In the genomic region with DNA sequence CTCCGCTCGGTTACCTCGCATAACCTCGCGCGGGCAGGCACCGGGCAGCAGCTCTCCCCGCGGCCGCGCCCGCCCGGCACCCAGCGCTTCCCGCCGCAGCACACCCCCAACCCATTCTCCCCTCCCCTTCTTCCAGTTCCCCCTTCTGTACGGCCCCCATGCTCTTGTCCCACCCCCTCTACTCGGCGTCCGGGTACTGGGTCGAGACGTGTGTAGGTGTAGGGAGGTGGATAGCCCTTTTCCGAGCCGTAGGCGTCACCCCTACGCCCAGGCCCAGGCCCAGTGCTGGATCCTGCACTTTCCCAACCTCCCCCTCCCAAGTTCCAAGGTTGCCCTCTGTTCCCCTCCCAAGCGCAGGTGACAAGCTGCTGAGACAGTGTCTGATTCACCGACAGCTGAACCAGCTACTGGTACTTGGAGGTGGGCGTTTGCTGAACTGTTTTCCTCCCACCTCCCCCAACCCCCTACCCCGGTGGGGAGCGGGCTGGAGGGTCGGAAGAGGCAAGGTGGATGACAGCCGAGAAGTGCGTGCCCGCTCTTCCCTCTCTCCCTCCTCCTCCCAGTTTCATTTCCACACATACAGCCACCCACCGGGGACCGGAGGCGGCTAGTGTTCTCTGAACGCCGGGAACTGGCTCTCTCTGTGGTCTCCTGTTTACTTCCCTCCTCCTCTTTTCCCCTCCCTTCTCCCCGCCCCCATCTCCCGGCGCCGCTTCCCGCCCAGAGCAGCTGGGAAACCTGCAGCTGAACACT, we compare ENCODE assay signal across 1 cellular context.
TF ChIP-seq lines count a peak whose summit lies in the region.

No MANE protein-coding gene starts in this region.

TF ChIP-seq in HepG2, 621 proteins besides CTCF, POLR2A, EP300 and RAD21 (continued from another document and continues in another):
- TF ChIP-seq, protein P1, sequence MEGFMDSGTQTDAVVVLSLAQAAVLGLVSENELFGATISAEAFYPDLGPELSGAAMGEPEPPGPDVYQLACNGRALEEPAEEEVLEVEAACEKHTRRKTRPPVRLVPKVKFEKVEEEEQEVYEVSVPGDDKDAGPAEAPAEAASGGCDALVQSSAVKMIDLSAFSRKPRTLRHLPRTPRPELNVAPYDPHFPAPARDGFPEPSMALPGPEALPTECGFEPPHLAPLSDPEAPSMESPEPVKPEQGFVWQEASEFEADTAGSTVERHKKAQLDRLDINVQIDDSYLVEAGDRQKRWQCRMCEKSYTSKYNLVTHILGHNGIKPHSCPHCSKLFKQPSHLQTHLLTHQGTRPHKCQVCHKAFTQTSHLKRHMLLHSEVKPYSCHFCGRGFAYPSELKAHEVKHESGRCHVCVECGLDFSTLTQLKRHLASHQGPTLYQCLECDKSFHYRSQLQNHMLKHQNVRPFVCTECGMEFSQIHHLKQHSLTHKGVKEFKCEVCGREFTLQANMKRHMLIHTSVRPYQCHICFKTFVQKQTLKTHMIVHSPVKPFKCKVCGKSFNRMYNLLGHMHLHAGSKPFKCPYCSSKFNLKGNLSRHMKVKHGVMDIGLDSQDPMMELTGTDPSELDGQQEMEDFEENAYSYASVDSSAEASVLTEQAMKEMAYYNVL (CRISPR knock-in tag; IDR thresholded peaks at IDR 0.05; ENCODE audit: borderline replicate concordance) = peak; percentile 40; the same call in 1 of the 2 replicates
- no peak for TF ChIP-seq CENPT (CRISPR knock-in tag; IDR thresholded peaks at IDR 0.05; ENCODE audit: low read depth)
- TF ChIP-seq ERF (CRISPR knock-in tag; IDR thresholded peaks at IDR 0.05) = peak; percentile 16; the same call in 1 of the 2 replicates
- TF ChIP-seq ZNF891 (CRISPR knock-in tag; IDR thresholded peaks at IDR 0.05) = 0 out of 2 replicates have a peak, but pooled peaks have one; percentile 60
- TF ChIP-seq MEIS2 (CRISPR knock-in tag; IDR thresholded peaks at IDR 0.05) = peak; percentile 6; the same call in 1 of the 2 replicates
- TF ChIP-seq ZNF816 (CRISPR knock-in tag; IDR thresholded peaks at IDR 0.05; ENCODE audit: borderline replicate concordance) = peak; percentile 34; the same call in 1 of the 2 replicates
- TF ChIP-seq, protein P2, sequence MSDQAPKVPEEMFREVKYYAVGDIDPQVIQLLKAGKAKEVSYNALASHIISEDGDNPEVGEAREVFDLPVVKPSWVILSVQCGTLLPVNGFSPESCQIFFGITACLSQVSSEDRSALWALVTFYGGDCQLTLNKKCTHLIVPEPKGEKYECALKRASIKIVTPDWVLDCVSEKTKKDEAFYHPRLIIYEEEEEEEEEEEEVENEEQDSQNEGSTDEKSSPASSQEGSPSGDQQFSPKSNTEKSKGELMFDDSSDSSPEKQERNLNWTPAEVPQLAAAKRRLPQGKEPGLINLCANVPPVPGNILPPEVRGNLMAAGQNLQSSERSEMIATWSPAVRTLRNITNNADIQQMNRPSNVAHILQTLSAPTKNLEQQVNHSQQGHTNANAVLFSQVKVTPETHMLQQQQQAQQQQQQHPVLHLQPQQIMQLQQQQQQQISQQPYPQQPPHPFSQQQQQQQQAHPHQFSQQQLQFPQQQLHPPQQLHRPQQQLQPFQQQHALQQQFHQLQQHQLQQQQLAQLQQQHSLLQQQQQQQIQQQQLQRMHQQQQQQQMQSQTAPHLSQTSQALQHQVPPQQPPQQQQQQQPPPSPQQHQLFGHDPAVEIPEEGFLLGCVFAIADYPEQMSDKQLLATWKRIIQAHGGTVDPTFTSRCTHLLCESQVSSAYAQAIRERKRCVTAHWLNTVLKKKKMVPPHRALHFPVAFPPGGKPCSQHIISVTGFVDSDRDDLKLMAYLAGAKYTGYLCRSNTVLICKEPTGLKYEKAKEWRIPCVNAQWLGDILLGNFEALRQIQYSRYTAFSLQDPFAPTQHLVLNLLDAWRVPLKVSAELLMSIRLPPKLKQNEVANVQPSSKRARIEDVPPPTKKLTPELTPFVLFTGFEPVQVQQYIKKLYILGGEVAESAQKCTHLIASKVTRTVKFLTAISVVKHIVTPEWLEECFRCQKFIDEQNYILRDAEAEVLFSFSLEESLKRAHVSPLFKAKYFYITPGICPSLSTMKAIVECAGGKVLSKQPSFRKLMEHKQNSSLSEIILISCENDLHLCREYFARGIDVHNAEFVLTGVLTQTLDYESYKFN (CRISPR knock-in tag; conservative IDR thresholded peaks at IDR 0.05) = peak; percentile 62
- TF ChIP-seq ARID5B (CRISPR knock-in tag; IDR thresholded peaks at IDR 0.05) = peak; percentile 70; the same call in 1 of the 2 replicates
- peak; percentile 48 for TF ChIP-seq SPEN (CRISPR knock-in tag; IDR thresholded peaks at IDR 0.05; ENCODE audit: low read depth)
- no peak for TF ChIP-seq FOXA1 (IDR thresholded peaks at IDR 0.05)
- peak; percentile 79 for TF ChIP-seq FOXA1 (CRISPR knock-in tag; IDR thresholded peaks at IDR 0.05)
- TF ChIP-seq ZNF329 (CRISPR knock-in tag; IDR thresholded peaks at IDR 0.05; ENCODE audit: low read depth) = 0 out of 2 replicates have a peak, but pooled peaks have one; percentile 2
- 0 out of 2 replicates have a peak, but pooled peaks have one; percentile 19 for TF ChIP-seq ZKSCAN8 (CRISPR knock-in tag; IDR thresholded peaks at IDR 0.05; ENCODE audit: borderline replicate concordance)
- peak; percentile 45; the same call in 1 of the 2 replicates for TF ChIP-seq DPF2 (CRISPR knock-in tag; IDR thresholded peaks at IDR 0.05; ENCODE audit: borderline replicate concordance, low read depth)
- TF ChIP-seq, protein P3, sequence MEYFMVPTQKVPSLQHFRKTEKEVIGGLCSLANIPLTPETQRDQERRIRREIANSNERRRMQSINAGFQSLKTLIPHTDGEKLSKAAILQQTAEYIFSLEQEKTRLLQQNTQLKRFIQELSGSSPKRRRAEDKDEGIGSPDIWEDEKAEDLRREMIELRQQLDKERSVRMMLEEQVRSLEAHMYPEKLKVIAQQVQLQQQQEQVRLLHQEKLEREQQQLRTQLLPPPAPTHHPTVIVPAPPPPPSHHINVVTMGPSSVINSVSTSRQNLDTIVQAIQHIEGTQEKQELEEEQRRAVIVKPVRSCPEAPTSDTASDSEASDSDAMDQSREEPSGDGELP (IDR thresholded peaks at IDR 0.05; ENCODE audit: borderline replicate concordance, low read depth) = peak; percentile 88; the same call in 1 of the 2 replicates
- no peak for TF ChIP-seq ZNF225 (CRISPR knock-in tag; IDR thresholded peaks at IDR 0.05)
- no peak; the same call in 1 of the 2 replicates for TF ChIP-seq KDM2A (CRISPR knock-in tag; IDR thresholded peaks at IDR 0.05; ENCODE audit: borderline replicate concordance, low read depth)
- TF ChIP-seq KAT7 (CRISPR knock-in tag; IDR thresholded peaks at IDR 0.05; ENCODE audit: borderline replicate concordance) = peak; percentile 72; the same call in 1 of the 2 replicates
- TF ChIP-seq ZBTB8A (CRISPR knock-in tag; IDR thresholded peaks at IDR 0.05; ENCODE audit: borderline replicate concordance, low read depth) = no peak
- TF ChIP-seq ZNF652 (CRISPR knock-in tag; IDR thresholded peaks at IDR 0.05; ENCODE audit: borderline replicate concordance, low read depth) = 0 out of 2 replicates have a peak, but pooled peaks have one; percentile 22
- peak; percentile 80 for TF ChIP-seq BCL6 (CRISPR knock-in tag; IDR thresholded peaks at IDR 0.05)
- TF ChIP-seq RXRB (CRISPR knock-in tag; IDR thresholded peaks at IDR 0.05; ENCODE audit: borderline replicate concordance) = peak; percentile 98
- 0 out of 2 replicates have a peak, but pooled peaks have one; percentile 22 for TF ChIP-seq ZBTB26 (CRISPR knock-in tag; IDR thresholded peaks at IDR 0.05; ENCODE audit: borderline replicate concordance)
- TF ChIP-seq, protein P4, sequence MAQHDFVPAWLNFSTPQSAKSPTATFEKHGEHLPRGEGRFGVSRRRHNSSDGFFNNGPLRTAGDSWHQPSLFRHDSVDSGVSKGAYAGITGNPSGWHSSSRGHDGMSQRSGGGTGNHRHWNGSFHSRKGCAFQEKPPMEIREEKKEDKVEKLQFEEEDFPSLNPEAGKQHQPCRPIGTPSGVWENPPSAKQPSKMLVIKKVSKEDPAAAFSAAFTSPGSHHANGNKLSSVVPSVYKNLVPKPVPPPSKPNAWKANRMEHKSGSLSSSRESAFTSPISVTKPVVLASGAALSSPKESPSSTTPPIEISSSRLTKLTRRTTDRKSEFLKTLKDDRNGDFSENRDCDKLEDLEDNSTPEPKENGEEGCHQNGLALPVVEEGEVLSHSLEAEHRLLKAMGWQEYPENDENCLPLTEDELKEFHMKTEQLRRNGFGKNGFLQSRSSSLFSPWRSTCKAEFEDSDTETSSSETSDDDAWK (CRISPR knock-in tag; IDR thresholded peaks at IDR 0.05) = no peak
- TF ChIP-seq RBM39 (IDR thresholded peaks at IDR 0.05; ENCODE audit: low read depth, low read length, poor library complexity, severe bottlenecking) = peak; percentile 82
- no peak; the same call in 1 of the 2 replicates for TF ChIP-seq ARID2 (CRISPR knock-in tag; IDR thresholded peaks at IDR 0.05; ENCODE audit: borderline replicate concordance)
- TF ChIP-seq GLI4 (CRISPR knock-in tag; IDR thresholded peaks at IDR 0.05; ENCODE audit: borderline replicate concordance) = peak; percentile 50; the same call in 1 of the 2 replicates
- no peak for TF ChIP-seq ZNF564 (CRISPR knock-in tag; IDR thresholded peaks at IDR 0.05)
- 0 out of 2 replicates have a peak, but pooled peaks have one; percentile 4 for TF ChIP-seq ZNF503 (CRISPR knock-in tag; IDR thresholded peaks at IDR 0.05)
- TF ChIP-seq CERS6 (CRISPR knock-in tag; IDR thresholded peaks at IDR 0.05) = no peak
- no peak for TF ChIP-seq HDAC6 (IDR thresholded peaks at IDR 0.05; ENCODE audit: low read depth, low read length)
- no peak for TF ChIP-seq ZNF570 (CRISPR knock-in tag; IDR thresholded peaks at IDR 0.05; ENCODE audit: borderline replicate concordance)
- TF ChIP-seq ZNF263 (CRISPR knock-in tag; IDR thresholded peaks at IDR 0.05) = peak; percentile 91
- peak; percentile 22; the same call in 1 of the 2 replicates for TF ChIP-seq ZNF644 (CRISPR knock-in tag; IDR thresholded peaks at IDR 0.05; ENCODE audit: low read depth)
- peak; percentile 60; the same call in 1 of the 2 replicates for TF ChIP-seq HIVEP1 (CRISPR knock-in tag; IDR thresholded peaks at IDR 0.05)
